Comparison of ENCODE assay signal across 10 cellular contexts in the genomic region with DNA sequence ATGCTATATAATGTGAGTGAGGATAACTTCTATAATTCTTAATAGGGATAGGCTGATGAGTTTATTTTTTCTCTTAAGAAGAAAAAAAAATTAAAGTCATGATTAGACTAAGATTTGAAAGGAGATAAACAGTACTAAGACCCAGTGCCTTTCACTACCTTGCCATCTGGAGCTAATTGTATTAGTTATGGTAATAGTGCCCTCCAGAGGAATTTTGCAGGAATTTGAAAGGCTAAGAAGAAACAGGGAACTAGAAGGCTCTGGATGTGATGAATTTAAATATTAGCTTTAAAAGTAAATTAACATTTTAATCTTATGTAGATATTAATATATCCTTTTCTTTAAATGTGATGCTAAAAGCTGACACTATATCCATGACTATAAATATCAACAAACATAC. TPM values are rescaled to one million over a fixed set of nuclear protein-coding genes. Genes with fewer than 3 reads are reported as not detected.
A peak's percentile ranks its signal among the peaks of the same experiment; 100 is the strongest.
DNase-seq lines count a peak whose midpoint lies in the region; ATAC-seq and TF ChIP-seq lines count a peak whose summit lies in the region.
"Had no signal": no experiment of that assay in that cellular context is flagged by ENCODE, and none has a peak within 500 bp of the region (broad histone marks: within the 10 kb centered on the region; RNA-seq: fewer than 3 reads in every experiment).

No MANE protein-coding gene starts in this region.

- H3K4me1 ChIP-seq in right atrium auricular region (no peaks in the 10 kb centered on the region), osteoblast (ENCODE audit: insufficient read depth, low read length) (no peaks in the 10 kb centered on the region)

- H3K27me3 ChIP-seq in right atrium auricular region (no peaks in the 10 kb centered on the region), osteoblast (ENCODE audit: insufficient read depth, low read length) (no peaks in the 10 kb centered on the region)

- H3K4me3 ChIP-seq in right atrium auricular region (no peak overlapping the region), osteoblast (ENCODE audit: insufficient read depth, low read length) (no peak overlapping the region)

- no peaks in the 10 kb centered on the region for H4K20me1 ChIP-seq in osteoblast (ENCODE audit: insufficient read depth, low read length)

- no peak overlapping the region for H3K4me2 ChIP-seq in osteoblast (ENCODE audit: insufficient read depth, low read length)

- DNase-seq in Right ventricle myocardium superior (no peak), right atrium auricular region (ENCODE audit: low spot score) (no peak), NCI-H460 (ENCODE audit: extremely low read depth, low read depth) (peak; percentile 41), dedifferentiated amniotic fluid mesenchymal stem cell (ENCODE audit: extremely low spot score) (peak; percentile 58), osteoblast (ENCODE audit: insufficient read length, low spot score, missing footprints) (peak; percentile 36), posterior vena cava (ENCODE audit: low spot score) (no peak), SKM-1 treated with dmso at 0.1 percent for 144 hours (lab: John Stamatoyannopoulos, UW; ENCODE audit: unreplicated experiment) (no peak)
- DNase-seq in stimulated activated naive CD4-positive, alpha-beta T cell (lab: John Stamatoyannopoulos, UW): no peak
- DNase-seq: activated B cell treated with CpG ODN at 0.5 μM for 24 hours had no signal

- ATAC-seq in Right ventricle myocardium superior (ENCODE audit: poor library complexity): peak; percentile 38

- TF ChIP-seq CTCF in right atrium auricular region (IDR thresholded peaks at IDR 0.05): peak in 1 of 2 donors; percentile 52
- TF ChIP-seq CTCF in osteoblast (IDR thresholded peaks at IDR 0.05; ENCODE audit: extremely low read depth, low read depth, low read length): peak; percentile 53

- no peaks in the 10 kb centered on the region for H3K79me2 ChIP-seq in osteoblast (ENCODE audit: insufficient read depth, low read length)

- H3K36me3 ChIP-seq in right atrium auricular region: no peaks in the 10 kb centered on the region
- no peaks in the 10 kb centered on the region for H3K36me3 ChIP-seq in osteoblast (ENCODE audit: insufficient read depth, low read length)

- no peak overlapping the region for H2AFZ ChIP-seq in osteoblast (ENCODE audit: low read length)

- H3K9me3 ChIP-seq in right atrium auricular region (no peaks in the 10 kb centered on the region), osteoblast (ENCODE audit: low read depth, low read length) (no peaks in the 10 kb centered on the region)

- H3K27ac ChIP-seq in right atrium auricular region (no peak overlapping the region), osteoblast (ENCODE audit: low read depth, low read length) (no peak overlapping the region)

- intact Hi-C loops in Right ventricle myocardium superior (cut with DNase I) (no loop called here), posterior vena cava (cut with DNase I) (no loop called here)

RNA-seq across cellular contexts. Expression of gene PIK3C2G, which starts 36.6 kb away (rescaled TPM):
- total RNA-seq in Right ventricle myocardium superior: not detected
- not detected for total RNA-seq in right atrium auricular region
- 0.10 TPM in 1 of 2 replicates, not detected in the other for total RNA-seq in NCI-H460 (2014; rRNA removed; shearing (Covaris generic))
- polyA plus RNA-seq in NCI-H460 (2014; cell fraction: nucleus; rRNA removed): 0.10 TPM in 1 of 2 replicates, not detected in the other
- total RNA-seq in osteoblast: not detected in 2 replicates
- total RNA-seq in posterior vena cava: under 1 TPM; 0.09 to 0.10 TPM
- total RNA-seq: activated B cell treated with CpG ODN at 0.5 μM for 24 hours, Daoy had no signal

Comparison
In these comparisons a context has a peak if more than half of its experiments do, and no peak if none do; other contexts are left out.
1. DNase-seq: peak in NCI-H460 (single experiment), dedifferentiated amniotic fluid mesenchymal stem cell (single experiment) and osteoblast (single experiment); none in Right ventricle myocardium superior (single experiment), right atrium auricular region (single experiment), posterior vena cava (single experiment), stimulated activated naive CD4-positive, alpha-beta T cell (0 of 6) and SKM-1 treated with dmso at 0.1 percent for 144 hours (single experiment).